ENCODE assay signal across 8 cellular contexts in the genomic region with DNA sequence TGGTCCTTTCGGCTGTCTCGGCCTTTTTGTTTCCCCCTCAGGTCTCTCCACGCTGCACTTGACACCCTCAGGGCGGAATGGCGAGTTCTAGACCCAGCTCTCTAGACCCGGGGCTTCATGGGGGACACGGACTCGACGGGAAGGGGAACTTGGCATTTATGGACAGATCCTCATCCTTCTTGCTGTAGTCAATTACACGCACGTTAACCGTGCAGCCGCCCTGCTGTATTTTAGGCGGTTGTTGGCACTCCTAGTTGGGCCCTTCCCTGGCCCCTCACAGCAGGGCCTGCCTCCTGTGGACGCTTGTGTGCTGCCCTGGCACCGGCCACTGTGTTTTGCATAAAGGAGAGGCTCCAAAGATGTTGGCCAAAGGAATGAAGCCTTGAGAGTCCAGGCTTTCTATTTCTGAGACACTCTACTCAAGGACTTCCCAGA. TPM values are rescaled to one million over a fixed set of nuclear protein-coding genes. Genes with fewer than 3 reads are reported as not detected.
DNase-seq lines count a peak whose midpoint lies in the region; ATAC-seq and TF ChIP-seq lines count a peak whose summit lies in the region.

No MANE protein-coding gene starts in this region.

- H3K27ac ChIP-seq in KOPT-K1 (ENCODE audit: low read depth, low read length, poor library complexity, severe bottlenecking) (peak overlapping the region; percentile 81), heart left ventricle (peak overlapping the region; percentile 53 to 91 (median 83))

- H3K4me1 ChIP-seq in heart left ventricle, result peaks cover 0 to 13% (median 6%) of the 10 kb centered on the region in 12 donors

- TF ChIP-seq POLR2A in heart left ventricle (IDR thresholded peaks at IDR 0.05), result no peak

- WGBS in heart left ventricle, 4 donors, result 22 to 38% (median 26%) methylated on average over 13 to 16 of the region's 16 CpGs

- no peaks in the 10 kb centered on the region for H3K9me3 Mint-ChIP-seq in activated naive CD8-positive, alpha-beta T cell (ENCODE audit: low read depth)

- no peak for TF ChIP-seq CTCF in heart left ventricle (IDR thresholded peaks at IDR 0.05)

- H3K27me3 ChIP-seq in heart left ventricle, result no peaks in the 10 kb centered on the region

- H3K36me3 ChIP-seq in KOPT-K1 (ENCODE audit: insufficient read depth, low read length), result peaks cover 10% of the 10 kb centered on the region
- peaks cover 0 to 4% (median 0%) of the 10 kb centered on the region in 9 donors for H3K36me3 ChIP-seq in heart left ventricle

- peak overlapping the region; percentile 79 for H3K4me3 Mint-ChIP-seq in activated naive CD8-positive, alpha-beta T cell

- H3K4me1 Mint-ChIP-seq in activated naive CD8-positive, alpha-beta T cell (ENCODE audit: low read depth), result peaks cover 21% of the 10 kb centered on the region

- DNase-seq in NCI-H146 (lab: John Stamatoyannopoulos, UW) (peak; percentile 29), NCI-H146 treated with DMSO at 0.1 percent for 48 hours (lab: John Stamatoyannopoulos, UW; ENCODE audit: unreplicated experiment) (no peak), heart left ventricle (peak; percentile 19 to 68 (median 29)), pons (ENCODE audit: low spot score) (peak; percentile 40)

- no peaks in the 10 kb centered on the region for H3K9me3 ChIP-seq in KOPT-K1 (ENCODE audit: insufficient read depth, low read length, poor library complexity, severe bottlenecking)
- peaks cover 0 to 4% (median 0%) of the 10 kb centered on the region in 12 donors for H3K9me3 ChIP-seq in heart left ventricle

- H3K36me3 Mint-ChIP-seq in activated naive CD8-positive, alpha-beta T cell, result peaks cover 8% of the 10 kb centered on the region

- peak overlapping the region; percentile 50 to 88 (median 79) for H3K4me3 ChIP-seq in heart left ventricle

- no peaks in the 10 kb centered on the region for H3K27me3 Mint-ChIP-seq in activated naive CD8-positive, alpha-beta T cell

- intact Hi-C loops in heart left ventricle (cut with DNase I), result loop anchor here in 3 of 10 donors (2.0 to 10.0 kb wide), 4 partner anchors 202 to 289 kb away; partner anchors contain the start of gene C21orf91 (in 2 of the 3)

- H3K27ac Mint-ChIP-seq in activated naive CD8-positive, alpha-beta T cell, result peak overlapping the region; percentile 66

- peak in 2 of 4 donors; percentile 6 to 18 for ATAC-seq in heart left ventricle
- no peak for ATAC-seq in HG02759 (IDR thresholded peaks at IDR 0.05; ENCODE audit: unreplicated experiment)
- no peak for ATAC-seq in HG02623 (IDR thresholded peaks at IDR 0.05; ENCODE audit: unreplicated experiment)

RNA-seq across cellular contexts. Expression of gene BTG3, which starts 0.6 kb away (rescaled TPM):
- total RNA-seq in heart left ventricle, result 10 to 100 TPM in 1 of 9 donors, 1 to 10 TPM in 8; 2.6 to 13.4 (median 6.2) TPM
- polyA plus RNA-seq in heart left ventricle, result 10 to 100 TPM in 1 of 2 donors, 1 to 10 TPM in 1; 6.4 to 16.1 TPM
